In the genomic region with DNA sequence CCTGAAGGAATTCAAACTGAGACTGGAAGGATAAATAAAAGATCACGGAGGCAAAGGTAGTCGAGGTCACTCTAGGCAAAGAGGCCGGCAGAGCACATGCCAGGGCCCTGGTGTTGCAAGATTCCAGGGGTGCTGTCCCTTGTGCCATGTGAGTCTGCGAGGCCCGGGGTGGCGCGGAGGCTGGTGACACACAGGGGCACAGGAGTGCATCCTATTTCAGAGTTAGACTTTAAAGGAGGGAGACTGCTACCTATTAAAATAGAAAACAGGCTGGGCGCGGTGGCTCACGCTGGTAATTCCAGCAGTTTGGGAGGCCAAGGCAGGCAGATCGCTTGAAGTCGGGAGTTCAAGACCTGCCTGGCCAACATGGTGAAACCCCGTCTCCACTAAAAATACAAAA, we compare ENCODE assay signal across 9 cellular contexts. TPM values are rescaled to one million over a fixed set of nuclear protein-coding genes. Genes with fewer than 3 reads are reported as not detected.
"Had no signal": no experiment of that assay in that cellular context is flagged by ENCODE, and none has a peak within 500 bp of the region (broad histone marks: within the 10 kb centered on the region; RNA-seq: fewer than 3 reads in every experiment).

No MANE protein-coding gene starts in this region.

- H3K4me3 Mint-ChIP-seq: HFFc6, IgD-negative memory B cell had no signal

- H3K9me3 Mint-ChIP-seq: HFFc6 had no signal

- H3K27ac Mint-ChIP-seq: HFFc6, IgD-negative memory B cell had no signal

- H3K9ac ChIP-seq: GM23248 had no signal

- H3K36me3 ChIP-seq: HAP-1 had no signal

- H3K27ac ChIP-seq: GM23248, HL-60 had no signal

- H3K9me3 ChIP-seq: HAP-1 had no signal

- H3K36me3 Mint-ChIP-seq: IgD-negative memory B cell had no signal

- H2AFZ ChIP-seq: GM23248 had no signal

- H3K4me3 ChIP-seq: GM23248, HAP-1 had no signal

- H3K4me1 Mint-ChIP-seq: IgD-negative memory B cell had no signal

- ATAC-seq: HCT116 had no signal

- DNase-seq: GM23248, GOT3, H7, HFFc6, KBM-7 had no signal

RNA-seq across cellular contexts. Expression of a gene that starts 12.6 kb away (rescaled TPM):
- polyA plus RNA-seq: IgD-negative memory B cell had no signal
